ENCODE assay signal across 28 cellular contexts in genomic region chr1:87814573-87814972, GRCh38.
"Had no signal": no experiment of that assay in that cellular context is flagged by ENCODE, and none has a peak within 500 bp of the region (broad histone marks: within the 10 kb centered on the region; RNA-seq: fewer than 3 reads in every experiment).

No MANE protein-coding gene starts in this region.

- DNase-seq: activated CD4-positive, alpha-beta T cell treated with anti-CD3 and anti-CD28 coated beads, Interleukin-2, amount 50 U/mL, for 1 hour; activated CD8-positive, alpha-beta memory T cell treated with anti-CD3 and anti-CD28 coated beads, Interleukin-2, amount 10 ng/mL, durations not matched to agents 7 days and 5 days; activated CD8-positive, alpha-beta T cell treated with anti-CD3 and anti-CD28 coated beads, Interleukin-2, amount 10 ng/mL, durations not matched to agents 7 days and 5 days; activated naive CD4-positive, alpha-beta T cell; activated T-cell treated with anti-CD3 and anti-CD28 coated beads, Interleukin-2, amount 50 U/mL, for 72 hours; anterior cingulate cortex; caudate nucleus; gastrocnemius medialis; glutamatergic neuron; left lung; lower lobe of right lung; mesenchymal stem cell; naive thymus-derived CD8-positive, alpha-beta T cell; occipital lobe; psoas muscle; stimulated activated CD4-positive, alpha-beta T cell treated with anti-CD3 and anti-CD28 coated beads, Interleukin-15, amount 100 ng/mL, for 24 hours; stimulated activated CD4-positive, alpha-beta T cell treated with anti-CD3 and anti-CD28 coated beads, Interleukin-2, amount 100 ng/mL, for 24 hours; stimulated activated naive CD4-positive, alpha-beta T cell treated with Interleukin-2 at 50 U/mL for 16 hours; T-helper 17 cell; T1000; trophoblast cell; uterus had no signal

- H3K9me3 ChIP-seq: esophagus muscularis mucosa, gastrocnemius medialis, left lung, lower lobe of right lung, psoas muscle, thoracic aorta, uterus had no signal

- ATAC-seq: activated CD8-positive, alpha-beta memory T cell treated with anti-CD3 and anti-CD28 coated beads, Interleukin-2, amount 10 ng/mL, durations not matched to agents 7 days and 5 days; activated CD8-positive, alpha-beta T cell treated with anti-CD3 and anti-CD28 coated beads, Interleukin-2, amount 10 ng/mL, durations not matched to agents 7 days and 5 days; activated T-cell treated with anti-CD3 and anti-CD28 coated beads, Interleukin-2, amount 50 U/mL, for 72 hours; gastrocnemius medialis; left lung; lower lobe of right lung; naive thymus-derived CD8-positive, alpha-beta T cell; psoas muscle; T-helper 17 cell; WTC11 had no signal

- H3K27me3 Mint-ChIP-seq: activated CD8-positive, alpha-beta memory T cell treated with anti-CD3 and anti-CD28 coated beads, Interleukin-2, amount 10 ng/mL, durations not matched to agents 7 days and 5 days; naive thymus-derived CD8-positive, alpha-beta T cell had no signal

- H3K27ac Mint-ChIP-seq: activated CD8-positive, alpha-beta memory T cell treated with anti-CD3 and anti-CD28 coated beads, Interleukin-2, amount 10 ng/mL, durations not matched to agents 7 days and 5 days; activated CD8-positive, alpha-beta T cell treated with anti-CD3 and anti-CD28 coated beads, Interleukin-2, amount 10 ng/mL, durations not matched to agents 7 days and 5 days; activated naive CD8-positive, alpha-beta T cell; activated T-cell treated with anti-CD3 and anti-CD28 coated beads, Interleukin-2, amount 50 U/mL, for 72 hours; T-helper 17 cell; WTC11 had no signal

- H3K4me3 ChIP-seq: esophagus muscularis mucosa, gastrocnemius medialis, left lung, lower lobe of right lung, psoas muscle, thoracic aorta, uterus had no signal

- H3K4me1 ChIP-seq: left lung, lower lobe of right lung, parathyroid adenoma, uterus had no signal

- H3K9ac ChIP-seq: parathyroid adenoma had no signal

- H3K4me3 Mint-ChIP-seq: activated CD8-positive, alpha-beta memory T cell treated with anti-CD3 and anti-CD28 coated beads, Interleukin-2, amount 10 ng/mL, durations not matched to agents 7 days and 5 days; activated CD8-positive, alpha-beta T cell treated with anti-CD3 and anti-CD28 coated beads, Interleukin-2, amount 10 ng/mL, durations not matched to agents 7 days and 5 days; activated naive CD8-positive, alpha-beta T cell; activated T-cell treated with anti-CD3 and anti-CD28 coated beads, Interleukin-2, amount 50 U/mL, for 72 hours; naive thymus-derived CD8-positive, alpha-beta T cell; neural crest cell; T-helper 17 cell; WTC11 had no signal

- H3K36me3 Mint-ChIP-seq: activated CD8-positive, alpha-beta memory T cell treated with anti-CD3 and anti-CD28 coated beads, Interleukin-2, amount 10 ng/mL, durations not matched to agents 7 days and 5 days; activated naive CD8-positive, alpha-beta T cell; naive thymus-derived CD8-positive, alpha-beta T cell; WTC11 had no signal

- H3K36me3 ChIP-seq: esophagus muscularis mucosa, gastrocnemius medialis, left lung, lower lobe of right lung, thoracic aorta, uterus had no signal

- H3K27ac ChIP-seq: gastrocnemius medialis, left lung, lower lobe of right lung, parathyroid adenoma, psoas muscle, thoracic aorta, uterus had no signal

- H3K9me3 Mint-ChIP-seq: activated T-cell treated with anti-CD3 and anti-CD28 coated beads, Interleukin-2, amount 50 U/mL, for 72 hours; naive thymus-derived CD8-positive, alpha-beta T cell; WTC11 had no signal

- H3K79me2 ChIP-seq: parathyroid adenoma had no signal

- H3K27me3 ChIP-seq: esophagus muscularis mucosa, gastrocnemius medialis, left lung, uterus had no signal

- H3K4me1 Mint-ChIP-seq: activated CD8-positive, alpha-beta memory T cell treated with anti-CD3 and anti-CD28 coated beads, Interleukin-2, amount 10 ng/mL, durations not matched to agents 7 days and 5 days; naive thymus-derived CD8-positive, alpha-beta T cell; T-helper 17 cell had no signal

- H2AFZ ChIP-seq: parathyroid adenoma had no signal
